In genomic region chr14:70317969-70318634, GRCh38 we compare ENCODE assay signal across 8 cellular contexts. TPM values are rescaled to one million over a fixed set of nuclear protein-coding genes. Genes with fewer than 3 reads are reported as not detected.
DNase-seq lines count a peak whose midpoint lies in the region; ATAC-seq, FAIRE-seq and TF ChIP-seq lines count a peak whose summit lies in the region.

No MANE protein-coding gene starts in this region.

- no peak overlapping the region for H3K27ac ChIP-seq in astrocyte (ENCODE audit: low read depth, low read length)

- H4K20me1 ChIP-seq in astrocyte (ENCODE audit: insufficient read depth, low read length), result no peaks in the 10 kb centered on the region

- H3K36me3 ChIP-seq in astrocyte (ENCODE audit: insufficient read depth, low read length), result no peaks in the 10 kb centered on the region

- no peaks in the 10 kb centered on the region for H3K36me3 Mint-ChIP-seq in astrocyte (ENCODE audit: low read depth, unreplicated experiment)
- H3K36me3 Mint-ChIP-seq in T-helper 2 cell treated with Interferon-gamma antibody and Interleukin-4, amounts not matched to agents 5 μg/mL and 100 μg/mL, for 36 hours (ENCODE audit: low read depth), result no peaks in the 10 kb centered on the region

- peaks cover 10% of the 10 kb centered on the region for H3K27me3 Mint-ChIP-seq in astrocyte (ENCODE audit: low read depth, unreplicated experiment)
- H3K27me3 Mint-ChIP-seq in T-helper 2 cell treated with Interferon-gamma antibody and Interleukin-4, amounts not matched to agents 5 μg/mL and 100 μg/mL, for 36 hours (ENCODE audit: low read depth), result peaks cover 2% of the 10 kb centered on the region

- H3K4me1 ChIP-seq in astrocyte (ENCODE audit: insufficient read depth, low read length), result no peaks in the 10 kb centered on the region

- H3K79me2 ChIP-seq in astrocyte (ENCODE audit: insufficient read depth, low read length), result no peaks in the 10 kb centered on the region

- H3K9ac ChIP-seq in astrocyte (ENCODE audit: low read length), result no peak overlapping the region

- no peak overlapping the region for H3K4me3 Mint-ChIP-seq in astrocyte (ENCODE audit: unreplicated experiment)
- H3K4me3 Mint-ChIP-seq in T-helper 2 cell treated with Interferon-gamma antibody and Interleukin-4, amounts not matched to agents 5 μg/mL and 100 μg/mL, for 36 hours, result no peak overlapping the region

- H3K9me3 Mint-ChIP-seq in astrocyte (ENCODE audit: unreplicated experiment), result no peaks in the 10 kb centered on the region
- H3K9me3 Mint-ChIP-seq in T-helper 2 cell treated with Interferon-gamma antibody and Interleukin-4, amounts not matched to agents 5 μg/mL and 100 μg/mL, for 36 hours, result no peaks in the 10 kb centered on the region

- H2AFZ ChIP-seq in astrocyte (ENCODE audit: low read depth, low read length), result no peak overlapping the region

- H3K27me3 ChIP-seq in astrocyte (ENCODE audit: insufficient read depth, low read length), result no peaks in the 10 kb centered on the region

- no peak overlapping the region for H3K4me3 ChIP-seq in astrocyte (ENCODE audit: insufficient read depth, low read depth, low read length)

- peak; percentile 45 for FAIRE-seq in astrocyte (lab: Jason Lieb, UNC)

- H3K9me3 ChIP-seq in astrocyte (ENCODE audit: insufficient read depth, low read depth, low read length), result no peaks in the 10 kb centered on the region

- no peak overlapping the region for H3K4me2 ChIP-seq in astrocyte (ENCODE audit: low read length)

- TF ChIP-seq CTCF in GM10266 (IDR thresholded peaks at IDR 0.05; ENCODE audit: control insufficient read depth, insufficient read depth, low read depth, missing control alignments), result peak; percentile 55
- TF ChIP-seq CTCF in astrocyte (IDR thresholded peaks at IDR 0.05; ENCODE audit: insufficient read depth, low read depth, low read length), result peak; percentile 61

- no peak for ATAC-seq in GM18498 (IDR thresholded peaks at IDR 0.05; ENCODE audit: unreplicated experiment)

- no peak overlapping the region for H3K27ac Mint-ChIP-seq in astrocyte (ENCODE audit: unreplicated experiment)
- H3K27ac Mint-ChIP-seq in T-helper 2 cell treated with Interferon-gamma antibody and Interleukin-4, amounts not matched to agents 5 μg/mL and 100 μg/mL, for 36 hours, result no peak overlapping the region

- DNase-seq in GM10266 (ENCODE audit: extremely low spot score), result peak; percentile 13
- DNase-seq in NCI-H1417 (lab: John Stamatoyannopoulos, UW), result peak; percentile 36 to 82 (median 59)
- peak; percentile 38 for DNase-seq in astrocyte (ENCODE audit: low read depth)
- peak; percentile 74 for DNase-seq in islet precursor cell
- no peak for DNase-seq in T-helper 2 cell treated with Interferon-gamma antibody and Interleukin-4, amounts not matched to agents 5 μg/mL and 100 μg/mL, for 36 hours (ENCODE audit: low spot score)
- DNase-seq in activated gamma-delta T cell treated with Interleukin-2 at 50 U/mL for 16 hours, result no peak
- no peak for DNase-seq in stimulated activated CD4-positive, alpha-beta T cell treated with anti-CD3 and anti-CD28 coated beads, Interleukin-2, amount 100 ng/mL, for 24 hours

- H3K4me1 Mint-ChIP-seq in astrocyte (ENCODE audit: low read depth, unreplicated experiment), result no peaks in the 10 kb centered on the region
- H3K4me1 Mint-ChIP-seq in T-helper 2 cell treated with Interferon-gamma antibody and Interleukin-4, amounts not matched to agents 5 μg/mL and 100 μg/mL, for 36 hours (ENCODE audit: low read depth), result no peaks in the 10 kb centered on the region

RNA-seq across cellular contexts. Expression of gene COX16, which starts 41.4 kb away (rescaled TPM):
- 65.8 TPM in 2 replicates for total RNA-seq in astrocyte

Comparison
In these comparisons a context has a peak if more than half of its experiments do, and no peak if none do; other contexts are left out.
1. DNase-seq: peak in GM10266 (single experiment), NCI-H1417 (3 of 3), astrocyte (single experiment) and islet precursor cell (single experiment); none in T-helper 2 cell treated with Interferon-gamma antibody and Interleukin-4, amounts not matched to agents 5 μg/mL and 100 μg/mL, for 36 hours (single experiment), activated gamma-delta T cell treated with Interleukin-2 at 50 U/mL for 16 hours (single experiment) and stimulated activated CD4-positive, alpha-beta T cell treated with anti-CD3 and anti-CD28 coated beads, Interleukin-2, amount 100 ng/mL, for 24 hours (0 of 2).